In genomic region chr3:139202959-139203349, GRCh38 we compare ENCODE assay signal across 1 cellular context.
TF ChIP-seq lines count a peak whose summit lies in the region.

No MANE protein-coding gene starts in this region.

TF ChIP-seq in GM23338, 12 proteins besides CTCF, POLR2A, EP300 and RAD21 (continued from another document):
- TF ChIP-seq ZNF462 (CRISPR knock-in tag; IDR thresholded peaks at IDR 0.05) = no peak
- no peak for TF ChIP-seq EZH2 (IDR thresholded peaks at IDR 0.05; ENCODE audit: low read depth, unreplicated experiment)
- TF ChIP-seq POLR2AphosphoS5 (IDR thresholded peaks at IDR 0.05; ENCODE audit: low read depth) = no peak
